Comparison of ENCODE assay signal across 8 cellular contexts in genomic region chr1:155206891-155207577, GRCh38. TPM values are rescaled to one million over a fixed set of nuclear protein-coding genes. Genes with fewer than 3 reads are reported as not detected.
A peak's percentile ranks its signal among the peaks of the same experiment; 100 is the strongest.
DNase-seq lines count a peak whose midpoint lies in the region; ATAC-seq lines count a peak whose summit lies in the region.

No MANE protein-coding gene starts in this region.

- H3K36me3 Mint-ChIP-seq in CD8-positive, alpha-beta memory T cell, result peaks cover 1 to 16% (median 4%) of the 10 kb centered on the region in 3 donors
- H3K36me3 Mint-ChIP-seq in effector memory CD8-positive, alpha-beta T cell (ENCODE audit: insufficient read depth), result peaks cover 30% of the 10 kb centered on the region

- H3K79me2 ChIP-seq in mesendoderm (ENCODE audit: control insufficient read depth, insufficient read depth, low read length), result no peaks in the 10 kb centered on the region

- H3K4me3 Mint-ChIP-seq in CD8-positive, alpha-beta memory T cell, result peak overlapping the region; percentile 56 to 87 (median 74)
- H3K4me3 Mint-ChIP-seq in effector memory CD8-positive, alpha-beta T cell, result peak overlapping the region; percentile 64 to 84

- H3K27ac Mint-ChIP-seq in CD8-positive, alpha-beta memory T cell, result peak overlapping the region; percentile 81 to 97 (median 96)
- H3K27ac Mint-ChIP-seq in effector memory CD8-positive, alpha-beta T cell, result peak overlapping the region; percentile 98

- no peak overlapping the region for H3K18ac ChIP-seq in mesendoderm (ENCODE audit: low read length)

- peak overlapping the region; percentile 99 for H3K27ac ChIP-seq in CD8-positive, alpha-beta memory T cell (ENCODE audit: low read depth, low read length)
- H3K27ac ChIP-seq in HUES48 (ENCODE audit: low read depth, low read length) (peak overlapping the region; percentile 98), mesendoderm (ENCODE audit: low read depth, low read length) (peak overlapping the region; percentile 2)

- H3K27me3 ChIP-seq in CD8-positive, alpha-beta memory T cell (ENCODE audit: insufficient read depth, low read length, poor library complexity, severe bottlenecking), result no peaks in the 10 kb centered on the region
- H3K27me3 ChIP-seq in HUES48 (ENCODE audit: control insufficient read depth, insufficient read depth, low read length), result no peaks in the 10 kb centered on the region
- no peaks in the 10 kb centered on the region for H3K27me3 ChIP-seq in mesendoderm (ENCODE audit: insufficient read depth, low read length, poor library complexity)

- peak overlapping the region; percentile 26 for H3K4me2 ChIP-seq in mesendoderm (ENCODE audit: low read length)

- no peak overlapping the region for H3K4ac ChIP-seq in mesendoderm (ENCODE audit: low read depth, low read length)

- H3K23ac ChIP-seq in mesendoderm (ENCODE audit: low read length), result peak overlapping the region; percentile 76

- no peak overlapping the region for H2BK5ac ChIP-seq in mesendoderm (ENCODE audit: low read length)

- H3K4me3 ChIP-seq in CD8-positive, alpha-beta memory T cell (ENCODE audit: low read length), result no peak overlapping the region
- H3K4me3 ChIP-seq in HUES48 (ENCODE audit: low read depth, low read length), result peak overlapping the region; percentile 92
- no peak overlapping the region for H3K4me3 ChIP-seq in mesendoderm (ENCODE audit: low read length)

- WGBS in mesendoderm (ENCODE audit: extremely low coverage, insufficient coverage, low lambda C conversion rate), result no CpG with 5 or more reads among the region's 11 CpGs

- H3K27me3 Mint-ChIP-seq in CD8-positive, alpha-beta memory T cell, result peaks cover 0 to 3% of the 10 kb centered on the region in 2 donors
- no peaks in the 10 kb centered on the region for H3K27me3 Mint-ChIP-seq in effector memory CD8-positive, alpha-beta T cell

- peak overlapping the region; percentile 38 for H2AK5ac ChIP-seq in mesendoderm (ENCODE audit: low read length)

- peak; percentile 37 for ATAC-seq in effector memory CD8-positive, alpha-beta T cell (replicated peaks)
- no peak for ATAC-seq in HG02973 (IDR thresholded peaks at IDR 0.05; ENCODE audit: unreplicated experiment)

- H2BK120ac ChIP-seq in mesendoderm (ENCODE audit: low read depth, low read length), result no peak overlapping the region

- no peak overlapping the region for H4K8ac ChIP-seq in mesendoderm (ENCODE audit: low read depth, low read length)

- no peaks in the 10 kb centered on the region for H3K79me1 ChIP-seq in mesendoderm (ENCODE audit: low read length)

- peaks cover 18 to 28% (median 26%) of the 10 kb centered on the region in 3 donors for H3K4me1 Mint-ChIP-seq in CD8-positive, alpha-beta memory T cell
- peaks cover 24 to 26% of the 10 kb centered on the region in 2 donors for H3K4me1 Mint-ChIP-seq in effector memory CD8-positive, alpha-beta T cell (ENCODE audit: low read depth in 2 of 2)

- no peaks in the 10 kb centered on the region for H3K36me3 ChIP-seq in CD8-positive, alpha-beta memory T cell (ENCODE audit: insufficient read depth, low read length)
- H3K36me3 ChIP-seq in HUES48 (ENCODE audit: control insufficient read depth, insufficient read depth, low read length), result peaks cover 31% of the 10 kb centered on the region
- no peaks in the 10 kb centered on the region for H3K36me3 ChIP-seq in mesendoderm (ENCODE audit: control insufficient read depth, insufficient read depth, low read length)

- CTCF ChIA-PET in CD8-positive, alpha-beta memory T cell (lab: Charles Lee), result interaction anchor here (0.7 to 5.3 kb wide), 22 partner anchors 8 to 385 kb away, joined by 3 to 67 read pairs (median 5); partner anchors contain the start of genes CLK2, ENTREP3 and KRTCAP2

- peaks cover 23% of the 10 kb centered on the region for H3K4me1 ChIP-seq in CD8-positive, alpha-beta memory T cell (ENCODE audit: insufficient read depth, low read length)
- H3K4me1 ChIP-seq in HUES48 (ENCODE audit: control insufficient read depth, insufficient read depth, low read length) (peaks cover 19% of the 10 kb centered on the region), mesendoderm (ENCODE audit: control insufficient read depth, low read depth, low read length) (peaks cover 7% of the 10 kb centered on the region)

- H3K56ac ChIP-seq in mesendoderm (ENCODE audit: low read length), result peak overlapping the region; percentile 63

- no peak overlapping the region for H2BK15ac ChIP-seq in mesendoderm (replicated peaks; ENCODE audit: low read depth)

- peak; percentile 82 to 93 (median 87) for DNase-seq in CD8-positive, alpha-beta memory T cell
- peak; percentile 65 for DNase-seq in NK-92 treated with Interleukin-12 subunit alpha and Interleukin-12 subunit beta, amount 100 ng/mL, for 24 hours (lab: John Stamatoyannopoulos, UW)
- peak; percentile 98 for DNase-seq in activated CD8-positive, alpha-beta memory T cell treated with anti-CD3 and anti-CD28 coated beads for 24 hours
- DNase-seq in effector memory CD8-positive, alpha-beta T cell, result peak; percentile 92 to 94 (median 92)
- DNase-seq in mesendoderm, result peak; percentile 92
- peak; percentile 93 for DNase-seq in stimulated activated CD8-positive, alpha-beta memory T cell treated with anti-CD3 and anti-CD28 coated beads, Interleukin-15, amount 100 ng/mL, for 1 hour (ENCODE audit: low read depth)

- POLR2A ChIA-PET in CD8-positive, alpha-beta memory T cell (lab: Charles Lee), result interaction anchor here (0.9 to 1.2 kb wide), 4 partner anchors 12 to 21 kb away, joined by 3 to 9 read pairs (median 7); no protein-coding TSS in a partner anchor

- H3K9ac ChIP-seq in HUES48 (ENCODE audit: low read depth, low read length) (peak overlapping the region; percentile 35), mesendoderm (ENCODE audit: low read length) (peak overlapping the region; percentile 38)

- H3K9me3 ChIP-seq in CD8-positive, alpha-beta memory T cell (ENCODE audit: low read length), result no peaks in the 10 kb centered on the region
- no peaks in the 10 kb centered on the region for H3K9me3 ChIP-seq in HUES48 (ENCODE audit: control insufficient read depth, insufficient read depth, low read length)

- no peaks in the 10 kb centered on the region for H3K9me3 Mint-ChIP-seq in CD8-positive, alpha-beta memory T cell
- H3K9me3 Mint-ChIP-seq in effector memory CD8-positive, alpha-beta T cell, result no peaks in the 10 kb centered on the region

- no peak overlapping the region for H4K5ac ChIP-seq in mesendoderm (ENCODE audit: low read length)

RNA-seq across cellular contexts. Expression of gene THBS3, which starts 0.7 kb away (rescaled TPM):
- total RNA-seq in CD8-positive, alpha-beta memory T cell, result 1 to 10 TPM; 7.8 to 7.9 TPM
- 2.9 TPM for polyA plus RNA-seq in CD8-positive, alpha-beta memory T cell
- 2.1 TPM for polyA plus RNA-seq in mesendoderm (2013, experiment 1 of 2)
- polyA plus RNA-seq in mesendoderm (2013, experiment 2 of 2), result 2.4 TPM

RNA-seq across cellular contexts. Expression of gene MTX1, which starts 1.5 kb away (rescaled TPM):
- total RNA-seq in CD8-positive, alpha-beta memory T cell, result 10 to 100 TPM; 67.6 to 73.2 TPM
- polyA plus RNA-seq in CD8-positive, alpha-beta memory T cell, result 43.7 TPM
- polyA plus RNA-seq in mesendoderm (2013, experiment 1 of 2), result 40.8 TPM
- 40.6 TPM for polyA plus RNA-seq in mesendoderm (2013, experiment 2 of 2)

RNA-seq across cellular contexts. Expression of gene TRIM46, which starts 33.4 kb away (rescaled TPM):
- 1 to 10 TPM; 6.4 to 7.3 TPM for total RNA-seq in CD8-positive, alpha-beta memory T cell
- 0.99 TPM for polyA plus RNA-seq in CD8-positive, alpha-beta memory T cell
- 1.8 TPM for polyA plus RNA-seq in mesendoderm (2013, experiment 1 of 2)
- polyA plus RNA-seq in mesendoderm (2013, experiment 2 of 2), result 2.0 TPM

RNA-seq across cellular contexts. Expression of gene KRTCAP2, which starts 33.9 kb away (rescaled TPM):
- total RNA-seq in CD8-positive, alpha-beta memory T cell, result 100 to 1,000 TPM; 181 to 207 TPM
- 576 TPM for polyA plus RNA-seq in CD8-positive, alpha-beta memory T cell
- polyA plus RNA-seq in mesendoderm (2013, experiment 1 of 2), result 196 TPM
- 199 TPM for polyA plus RNA-seq in mesendoderm (2013, experiment 2 of 2)

RNA-seq across cellular contexts. Expression of gene ENTREP3, which starts 48.2 kb away (rescaled TPM):
- total RNA-seq in CD8-positive, alpha-beta memory T cell, result 10 to 100 TPM; 39.1 to 41.5 TPM
- polyA plus RNA-seq in CD8-positive, alpha-beta memory T cell, result 1.7 TPM
- 28.0 TPM for polyA plus RNA-seq in mesendoderm (2013, experiment 1 of 2)
- 27.0 TPM for polyA plus RNA-seq in mesendoderm (2013, experiment 2 of 2)

Comparison
In these comparisons a context has a peak if more than half of its experiments do, and no peak if none do; other contexts are left out.
1. H3K27ac ChIP-seq: peak in every context shown above with its lines; median percentile 99 in CD8-positive, alpha-beta memory T cell; 98 in HUES48; 2 in mesendoderm.